ENCODE assay signal across 1 cellular context in genomic region chr9:38170763-38171537, GRCh38.
TF ChIP-seq lines count a peak whose summit lies in the region.

No MANE protein-coding gene starts in this region.

TF ChIP-seq in K562, 482 proteins besides CTCF, POLR2A, EP300 and RAD21 (continued from another document):
- TF ChIP-seq HDAC3 (IDR thresholded peaks at IDR 0.05; ENCODE audit: borderline replicate concordance, partially characterized antibody) (peak; percentile 82), KDM1A (IDR thresholded peaks at IDR 0.05) (peak; percentile 30 to 65; a peak in 3 of 4 replicates), ZBTB12 (CRISPR knock-in tag; IDR thresholded peaks at IDR 0.05) (peak; percentile 62; the same call in 1 of the 2 replicates), SOX6 (IDR thresholded peaks at IDR 0.05) (peak; percentile 88), FOSL1 (tag; conservative IDR thresholded peaks at IDR 0.05) (peak; percentile 100), MITF (IDR thresholded peaks at IDR 0.05) (peak; percentile 65), CXXC5 (CRISPR knock-in tag; IDR thresholded peaks at IDR 0.05) (peak; percentile 46; the same call in 1 of the 2 replicates), FOXJ2 (tag; IDR thresholded peaks at IDR 0.05) (peak; percentile 24; the same call in 1 of the 2 replicates), SMAD4 (CRISPR knock-in tag; conservative IDR thresholded peaks at IDR 0.05) (0 out of 2 replicates have a peak, but pooled peaks have one; percentile 43), GMEB1 (CRISPR knock-in tag; IDR thresholded peaks at IDR 0.05) (0 out of 2 replicates have a peak, but pooled peaks have one; percentile 9), ZEB2 (IDR thresholded peaks at IDR 0.05) (peak; percentile 97)
TF ChIP-seq in K562: peak in this region for 121; not testable (repeated sequence) for 361.
